Comparison of ENCODE assay signal across 8 cellular contexts in genomic region chr16:11497851-11498289, GRCh38.
DNase-seq lines count a peak whose midpoint lies in the region; ATAC-seq, FAIRE-seq and TF ChIP-seq lines count a peak whose summit lies in the region.

No MANE protein-coding gene starts in this region.

- TF ChIP-seq CTCF in cardiac muscle cell (IDR thresholded peaks at IDR 0.05; ENCODE audit: low read depth, low read length), result no peak
- TF ChIP-seq CTCF in astrocyte (IDR thresholded peaks at IDR 0.05; ENCODE audit: insufficient read depth, low read depth, low read length), result no peak
- no peak for TF ChIP-seq CTCF in lung (IDR thresholded peaks at IDR 0.05; ENCODE audit: control extremely low read depth, extremely low read depth)

- H3K27ac Mint-ChIP-seq in astrocyte (ENCODE audit: unreplicated experiment), result peak overlapping the region; percentile 82

- peaks cover 3% of the 10 kb centered on the region for H3K27me3 Mint-ChIP-seq in astrocyte (ENCODE audit: low read depth, unreplicated experiment)

- no peaks in the 10 kb centered on the region for H3K36me3 Mint-ChIP-seq in astrocyte (ENCODE audit: low read depth, unreplicated experiment)

- peak overlapping the region; percentile 61 for H3K9ac ChIP-seq in astrocyte (ENCODE audit: low read length)

- intact Hi-C loops in Right ventricle myocardium superior (cut with DNase I) (no loop called here), aorta (cut with DNase I) (loop anchor here in 1 of 2 donors (1.0 to 10.0 kb wide), 5 partner anchors 49 to 299 kb away; partner anchors contain the start of genes LITAF and ZC3H7A)

- H3K27me3 ChIP-seq in cardiac muscle cell, result no peaks in the 10 kb centered on the region
- H3K27me3 ChIP-seq in astrocyte (ENCODE audit: insufficient read depth, low read length), result no peaks in the 10 kb centered on the region
- no peaks in the 10 kb centered on the region for H3K27me3 ChIP-seq in lung (ENCODE audit: control insufficient read depth, insufficient read depth)
- H3K27me3 ChIP-seq in aorta (ENCODE audit: control insufficient read depth in 1 of 2, insufficient read depth in 2 of 2, low read length in 1 of 2), result no peaks in the 10 kb centered on the region

- no peaks in the 10 kb centered on the region for H3K36me3 ChIP-seq in cardiac muscle cell
- no peaks in the 10 kb centered on the region for H3K36me3 ChIP-seq in astrocyte (ENCODE audit: insufficient read depth, low read length)
- H3K36me3 ChIP-seq in lung (ENCODE audit: control insufficient read depth in 2 of 2, insufficient read depth in 2 of 2, low read length in 2 of 2), result no peaks in the 10 kb centered on the region
- no peaks in the 10 kb centered on the region for H3K36me3 ChIP-seq in aorta (ENCODE audit: control insufficient read depth in 1 of 2, insufficient read depth in 2 of 2, low read length in 1 of 2)

- peaks cover 9% of the 10 kb centered on the region for H3K4me1 Mint-ChIP-seq in astrocyte (ENCODE audit: low read depth, unreplicated experiment)

- H3K4me3 ChIP-seq in cardiac muscle cell (no peak overlapping the region), astrocyte (ENCODE audit: insufficient read depth, low read depth, low read length) (no peak overlapping the region), lung (no peak overlapping the region), aorta (ENCODE audit: low read length in 2 of 2) (no peak overlapping the region)

- 44 to 50% methylated on average over 5 of the region's 5 CpGs for WGBS in lung, 2 donors
- WGBS in aorta, 2 donors, result 2 to 8% methylated on average over 5 of the region's 5 CpGs

- H3K27ac ChIP-seq in cardiac muscle cell, result peak overlapping the region; percentile 59
- peak overlapping the region; percentile 81 for H3K27ac ChIP-seq in astrocyte (ENCODE audit: low read depth, low read length)
- H3K27ac ChIP-seq in lung (ENCODE audit: low read depth in 1 of 2, low read length in 1 of 2), result peak overlapping the region; percentile 7 to 68
- H3K27ac ChIP-seq in aorta (ENCODE audit: low read depth in 1 of 2, low read length in 2 of 2), result peak overlapping the region; percentile 84 to 90

- H3K79me2 ChIP-seq in astrocyte (ENCODE audit: insufficient read depth, low read length), result no peaks in the 10 kb centered on the region

- no peaks in the 10 kb centered on the region for H4K20me1 ChIP-seq in astrocyte (ENCODE audit: insufficient read depth, low read length)

- H3K9me3 ChIP-seq in cardiac muscle cell (ENCODE audit: low read depth) (no peaks in the 10 kb centered on the region), astrocyte (ENCODE audit: insufficient read depth, low read depth, low read length) (no peaks in the 10 kb centered on the region), lung (ENCODE audit: control insufficient read depth in 2 of 2, insufficient read depth in 1 of 2, low read length in 1 of 2) (no peaks in the 10 kb centered on the region), aorta (ENCODE audit: control insufficient read depth, low read length) (no peaks in the 10 kb centered on the region)

- FAIRE-seq in astrocyte (lab: Jason Lieb, UNC), result no peak

- ATAC-seq in Right ventricle myocardium superior (ENCODE audit: poor library complexity) (no peak), lung (ENCODE audit: insufficient read depth, low FRiP score) (no peak), aorta (ENCODE audit: low FRiP score) (no peak), GM18498 (IDR thresholded peaks at IDR 0.05; ENCODE audit: unreplicated experiment) (no peak)

- DNase-seq in cardiac muscle cell (ENCODE audit: low read depth in 1 of 2, low spot score in 1 of 2) (peak in 1 of 2 donors; percentile 77), Right ventricle myocardium superior (no peak), astrocyte (ENCODE audit: low read depth) (peak; percentile 54), lung (ENCODE audit: low spot score) (no peak), aorta (no peak), T1000 (lab: John Stamatoyannopoulos, UW) (no peak)
- DNase-seq in activated CD8-positive, alpha-beta memory T cell treated with anti-CD3 and anti-CD28 coated beads for 24 hours, result no peak

- H3K4me1 ChIP-seq in cardiac muscle cell (ENCODE audit: low read depth), result peaks cover 9% of the 10 kb centered on the region
- peaks cover 15% of the 10 kb centered on the region for H3K4me1 ChIP-seq in astrocyte (ENCODE audit: insufficient read depth, low read length)
- H3K4me1 ChIP-seq in lung (ENCODE audit: control insufficient read depth in 2 of 2, insufficient read depth in 2 of 2, low read length in 2 of 2), result peaks cover 4 to 11% of the 10 kb centered on the region in 2 donors
- peaks cover 0 to 3% of the 10 kb centered on the region in 2 donors for H3K4me1 ChIP-seq in aorta (ENCODE audit: control insufficient read depth in 1 of 2, insufficient read depth in 2 of 2, low read length in 2 of 2)

- H3K4me2 ChIP-seq in astrocyte (ENCODE audit: low read length), result peak overlapping the region; percentile 71

- peak overlapping the region; percentile 63 for H2AFZ ChIP-seq in astrocyte (ENCODE audit: low read depth, low read length)

- H3K4me3 Mint-ChIP-seq in astrocyte (ENCODE audit: unreplicated experiment), result no peak overlapping the region

- H3K9me3 Mint-ChIP-seq in astrocyte (ENCODE audit: unreplicated experiment), result no peaks in the 10 kb centered on the region
